In the genomic region with DNA sequence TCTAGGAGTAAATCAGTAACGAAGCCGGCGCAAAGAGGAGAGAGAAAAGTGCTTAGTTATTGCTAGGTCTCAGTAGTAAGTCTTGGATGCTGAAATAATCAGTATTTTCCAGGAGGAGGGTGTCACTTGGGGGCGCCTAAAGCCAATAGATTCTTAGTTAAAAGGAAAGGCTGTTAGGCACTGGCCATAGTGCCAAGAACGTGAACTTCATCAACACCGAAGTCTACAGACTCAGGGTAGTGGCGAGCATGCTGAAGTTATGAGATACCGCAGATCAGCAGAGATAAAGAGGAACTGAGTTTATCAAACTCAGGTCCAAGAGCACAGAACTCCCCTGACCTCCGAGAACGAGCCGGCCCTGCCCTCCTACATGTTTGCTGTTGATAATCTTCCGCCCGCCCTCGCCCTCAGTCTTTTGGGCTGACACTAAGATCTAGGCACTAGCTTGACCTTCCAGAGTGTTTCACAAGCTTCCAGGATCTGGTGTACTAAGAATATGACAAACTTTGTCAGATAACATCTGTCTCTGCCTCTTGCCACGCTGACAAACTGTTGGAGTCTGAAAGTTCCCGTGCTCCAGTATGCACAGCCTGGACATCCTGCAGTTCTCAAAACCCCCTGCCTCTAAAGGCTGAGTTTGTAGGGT, we compare ENCODE assay signal across 10 cellular contexts. TPM values are rescaled to one million over a fixed set of nuclear protein-coding genes. Genes with fewer than 3 reads are reported as not detected.
DNase-seq lines count a peak whose midpoint lies in the region; ATAC-seq and TF ChIP-seq lines count a peak whose summit lies in the region.
"Had no signal": no experiment of that assay in that cellular context is flagged by ENCODE, and none has a peak within 500 bp of the region (broad histone marks: within the 10 kb centered on the region; RNA-seq: fewer than 3 reads in every experiment).

No MANE protein-coding gene starts in this region.

- H3K9me3 ChIP-seq in endodermal cell (ENCODE audit: control insufficient read depth, low read length) = no peaks in the 10 kb centered on the region
- H3K9me3 ChIP-seq in liver (ENCODE audit: control insufficient read depth in 4 of 4, low read length in 3 of 4) = no peaks in the 10 kb centered on the region
- H3K9me3 ChIP-seq in breast epithelium = no peaks in the 10 kb centered on the region
- H3K9me3 ChIP-seq in CD8-positive, alpha-beta T cell (ENCODE audit: low read length) = no peaks in the 10 kb centered on the region
- H3K9me3 ChIP-seq: BLaER1 treated with 17β-estradiol and CSF1 and Interleukin-3, amounts not matched to agents 10 nM and 100 nM had no signal

- ATAC-seq in CD8-positive, alpha-beta T cell = no peak

- intact Hi-C loops in breast epithelium (cut with DNase I; ENCODE audit: low total_unique reads) = no loop called here
- intact Hi-C loops in CD8-positive, alpha-beta T cell (cut with DNase I, micrococcal nuclease) = loop anchor here in 1 of 2 experiments (2.0 kb wide), 1 partner anchor 100 kb away; no protein-coding TSS in a partner anchor

- no peak overlapping the region for H3K9ac ChIP-seq in endodermal cell (ENCODE audit: extremely low read depth, low read length, poor library complexity, severe bottlenecking)
- H3K9ac ChIP-seq in liver (ENCODE audit: low read depth in 1 of 2, low read length in 2 of 2) = peak overlapping the region in 1 of 2 donors; percentile 80
- H3K9ac ChIP-seq: BLaER1 treated with 17β-estradiol and CSF1 and Interleukin-3, amounts not matched to agents 10 nM and 100 nM had no signal

- POLR2A ChIA-PET in CD8-positive, alpha-beta T cell (lab: Charles Lee) = no interaction called here

- H3K27ac ChIP-seq in endodermal cell (ENCODE audit: low read depth, low read length) (no peak overlapping the region), liver (ENCODE audit: low read depth in 1 of 2, low read length in 2 of 2) (peak overlapping the region; percentile 72 to 87), breast epithelium (peak overlapping the region in 1 of 2 donors; percentile 20)
- H3K27ac ChIP-seq in CD8-positive, alpha-beta T cell (ENCODE audit: low read depth, low read length) = no peak overlapping the region
- H3K27ac ChIP-seq: BLaER1 treated with 17β-estradiol and CSF1 and Interleukin-3, amounts not matched to agents 10 nM and 100 nM had no signal

- no peaks in the 10 kb centered on the region for H3K27me3 ChIP-seq in endodermal cell (ENCODE audit: control insufficient read depth, insufficient read depth, low read length, poor library complexity, severe bottlenecking)
- H3K27me3 ChIP-seq in liver (ENCODE audit: control insufficient read depth in 4 of 4, insufficient read depth in 4 of 4, low read length in 3 of 4) = no peaks in the 10 kb centered on the region
- H3K27me3 ChIP-seq in breast epithelium = no peaks in the 10 kb centered on the region
- no peaks in the 10 kb centered on the region for H3K27me3 ChIP-seq in CD8-positive, alpha-beta T cell (ENCODE audit: insufficient read depth, low read length)
- H3K27me3 ChIP-seq: BLaER1 treated with 17β-estradiol and CSF1 and Interleukin-3, amounts not matched to agents 10 nM and 100 nM had no signal

- TF ChIP-seq CTCF in NB4 (IDR thresholded peaks at IDR 0.05; ENCODE audit: low read depth, low read length) (no peak), endodermal cell (conservative IDR thresholded peaks at IDR 0.05) (peak; percentile 38), liver (IDR thresholded peaks at IDR 0.05; ENCODE audit: low read depth, low read length, missing input control) (peak; percentile 4), breast epithelium (IDR thresholded peaks at IDR 0.05) (no peak)
- no peak for TF ChIP-seq CTCF in CD8-positive, alpha-beta T cell (IDR thresholded peaks at IDR 0.05)

- WGBS in endodermal cell (ENCODE audit: insufficient coverage in 1 of 2, insufficient read length in 1 of 2), 2 experiments = 84 to 92% methylated on average over 12 to 16 of the region's 16 CpGs
- WGBS in liver = 25% methylated on average over 16 of the region's 16 CpGs

- DNase-seq in COR-L47 (lab: John Stamatoyannopoulos, UW) (peak; percentile 10), NB4 (ENCODE audit: low read depth) (peak; percentile 18), endodermal cell (no peak), activated gamma-delta T cell treated with Interleukin-2 at 50 U/mL for 16 hours (no peak), breast epithelium (ENCODE audit: low spot score in 2 of 2) (no peak)
- no peak for DNase-seq in stimulated activated CD4-positive, alpha-beta T cell treated with anti-CD3 and anti-CD28 coated beads, Interleukin-4, amount 100 ng/mL, for 1 hour
- no peak for DNase-seq in CD8-positive, alpha-beta T cell
- DNase-seq: activated naive CD8-positive, alpha-beta T cell treated with anti-CD3 and anti-CD28 coated beads for 36 hours had no signal

- CTCF ChIA-PET in CD8-positive, alpha-beta T cell (lab: Charles Lee) = interaction anchor here (0.7 to 1.1 kb wide), 2 partner anchors 104 to 309 kb away, joined by 3 read pairs; no protein-coding TSS in a partner anchor

- no peaks in the 10 kb centered on the region for H3K9me3 Mint-ChIP-seq in endodermal cell
- H3K9me3 Mint-ChIP-seq in CD8-positive, alpha-beta T cell = no peaks in the 10 kb centered on the region
- H3K9me3 Mint-ChIP-seq: activated naive CD8-positive, alpha-beta T cell treated with anti-CD3 and anti-CD28 coated beads for 36 hours had no signal

- H3K4me1 Mint-ChIP-seq in endodermal cell = peaks cover 11% of the 10 kb centered on the region
- H3K4me1 Mint-ChIP-seq in CD8-positive, alpha-beta T cell (ENCODE audit: low read depth) = no peaks in the 10 kb centered on the region
- H3K4me1 Mint-ChIP-seq: activated naive CD8-positive, alpha-beta T cell treated with anti-CD3 and anti-CD28 coated beads for 36 hours had no signal

- no peaks in the 10 kb centered on the region for H3K27me3 Mint-ChIP-seq in endodermal cell (ENCODE audit: insufficient read depth)
- H3K27me3 Mint-ChIP-seq in CD8-positive, alpha-beta T cell (ENCODE audit: low read depth) = peaks cover 17% of the 10 kb centered on the region

- peak; percentile 56 for TF ChIP-seq RAD21 in liver (IDR thresholded peaks at IDR 0.05)

- no peaks in the 10 kb centered on the region for H3K36me3 ChIP-seq in endodermal cell (ENCODE audit: control insufficient read depth, insufficient read depth, low read length)
- no peaks in the 10 kb centered on the region for H3K36me3 ChIP-seq in liver (ENCODE audit: control insufficient read depth in 4 of 4, insufficient read depth in 3 of 4, low read depth in 1 of 4, low read length in 3 of 4)
- no peaks in the 10 kb centered on the region for H3K36me3 ChIP-seq in breast epithelium
- H3K36me3 ChIP-seq in CD8-positive, alpha-beta T cell (ENCODE audit: insufficient read depth, low read length) = no peaks in the 10 kb centered on the region
- H3K36me3 ChIP-seq: BLaER1 treated with 17β-estradiol and CSF1 and Interleukin-3, amounts not matched to agents 10 nM and 100 nM had no signal

- H3K27ac Mint-ChIP-seq in endodermal cell = no peak overlapping the region
- H3K27ac Mint-ChIP-seq in CD8-positive, alpha-beta T cell = no peak overlapping the region
- H3K27ac Mint-ChIP-seq: activated naive CD8-positive, alpha-beta T cell treated with anti-CD3 and anti-CD28 coated beads for 36 hours had no signal

- H3K4me3 Mint-ChIP-seq in endodermal cell = no peak overlapping the region
- H3K4me3 Mint-ChIP-seq in CD8-positive, alpha-beta T cell = no peak overlapping the region
- H3K4me3 Mint-ChIP-seq: activated naive CD8-positive, alpha-beta T cell treated with anti-CD3 and anti-CD28 coated beads for 36 hours had no signal

- TF ChIP-seq POLR2A in NB4 (IDR thresholded peaks at IDR 0.05; ENCODE audit: extremely low read depth, insufficient read length) (no peak), breast epithelium (IDR thresholded peaks at IDR 0.05) (no peak)

- no peaks in the 10 kb centered on the region for H3K36me3 Mint-ChIP-seq in endodermal cell (ENCODE audit: low read depth)
- H3K36me3 Mint-ChIP-seq in CD8-positive, alpha-beta T cell = no peaks in the 10 kb centered on the region
- H3K36me3 Mint-ChIP-seq: activated naive CD8-positive, alpha-beta T cell treated with anti-CD3 and anti-CD28 coated beads for 36 hours had no signal

- no peaks in the 10 kb centered on the region for H3K4me1 ChIP-seq in endodermal cell (ENCODE audit: control insufficient read depth, insufficient read depth, low read length)
- peaks cover 9 to 37% (median 27%) of the 10 kb centered on the region in 4 donors for H3K4me1 ChIP-seq in liver (ENCODE audit: control insufficient read depth in 4 of 4, insufficient read depth in 4 of 4, low read length in 3 of 4)
- no peaks in the 10 kb centered on the region for H3K4me1 ChIP-seq in breast epithelium
- no peaks in the 10 kb centered on the region for H3K4me1 ChIP-seq in CD8-positive, alpha-beta T cell (ENCODE audit: insufficient read depth, low read length)
- H3K4me1 ChIP-seq: BLaER1 treated with 17β-estradiol and CSF1 and Interleukin-3, amounts not matched to agents 10 nM and 100 nM had no signal

- no peak overlapping the region for H3K4me3 ChIP-seq in NB4 (ENCODE audit: low read depth, low read length)
- H3K4me3 ChIP-seq in endodermal cell (ENCODE audit: low read length) = no peak overlapping the region
- H3K4me3 ChIP-seq in liver (ENCODE audit: low read depth in 1 of 3, low read length in 3 of 3) = no peak overlapping the region
- peak overlapping the region in 1 of 3 donors; percentile 27 for H3K4me3 ChIP-seq in breast epithelium
- no peak overlapping the region for H3K4me3 ChIP-seq in CD8-positive, alpha-beta T cell (ENCODE audit: low read depth, low read length)
- H3K4me3 ChIP-seq: BLaER1 treated with 17β-estradiol and CSF1 and Interleukin-3, amounts not matched to agents 10 nM and 100 nM had no signal

TF ChIP-seq in liver, 16 proteins besides CTCF, POLR2A, EP300 and RAD21 (continues in another document):
- TF ChIP-seq EGR1 (IDR thresholded peaks at IDR 0.05; ENCODE audit: low read depth in 2 of 2) (peak in 1 of 2 donors; percentile 55), YY1 (IDR thresholded peaks at IDR 0.05) (peak; percentile 51), NR2F2 (IDR thresholded peaks at IDR 0.05) (peak; percentile 39), FOXA2 (IDR thresholded peaks at IDR 0.05) (no peak), SP1 (IDR thresholded peaks at IDR 0.05) (peak; percentile 73)

RNA-seq across cellular contexts. Expression of a gene that starts 49.2 kb away (rescaled TPM):
- 100 to 1,000 TPM in 1 of 2 donors, 10 to 100 TPM in 1; 72.6 to 124 TPM for total RNA-seq in endodermal cell
- polyA plus RNA-seq in endodermal cell (2013, experiment 1 of 2) = 63.3 TPM
- 48.4 TPM for polyA plus RNA-seq in endodermal cell (2013, experiment 2 of 2)
- 100 to 1,000 TPM; 277 to 605 TPM for total RNA-seq in liver
- 1,000 to 10,000 TPM; 1,639 to 2,022 TPM for polyA plus RNA-seq in liver
- total RNA-seq in breast epithelium = 100 to 1,000 TPM; 185 to 646 (median 300) TPM
- 1 to 10 TPM; 4.4 to 5.9 TPM for total RNA-seq in CD8-positive, alpha-beta T cell

Comparison
In these comparisons a context has a peak if more than half of its experiments do, and no peak if none do; other contexts are left out.
1. DNase-seq: peak in COR-L47 (single experiment) and NB4 (single experiment); none in endodermal cell (single experiment), activated gamma-delta T cell treated with Interleukin-2 at 50 U/mL for 16 hours (single experiment), stimulated activated CD4-positive, alpha-beta T cell treated with anti-CD3 and anti-CD28 coated beads, Interleukin-4, amount 100 ng/mL, for 1 hour (single experiment), breast epithelium (0 of 2) and CD8-positive, alpha-beta T cell (0 of 7).
2. CTCF ChIP-seq: peak in endodermal cell (single experiment) and liver (single experiment); none in NB4 (single experiment), breast epithelium (0 of 3) and CD8-positive, alpha-beta T cell (single experiment).
3. H3K27ac ChIP-seq: peak in liver (2 of 2); none in endodermal cell (single experiment) and CD8-positive, alpha-beta T cell (single experiment).
4. RNA of a gene that starts 49.2 kb away (total RNA-seq): 277 to 605 TPM in liver, 185 to 646 TPM in breast epithelium and 72.6 to 124 TPM in endodermal cell; 4.4 to 5.9 TPM in CD8-positive, alpha-beta T cell; every median in the first group is over 10 times any median in the second.